In genomic region chr14:85079842-85080741, GRCh38 we compare ENCODE assay signal across 18 cellular contexts.
"Had no signal": no experiment of that assay in that cellular context is flagged by ENCODE, and none has a peak within 500 bp of the region (broad histone marks: within the 10 kb centered on the region; RNA-seq: fewer than 3 reads in every experiment).

No MANE protein-coding gene starts in this region.

- H3K9ac ChIP-seq: parathyroid adenoma had no signal

- ATAC-seq: activated CD8-positive, alpha-beta memory T cell treated with anti-CD3 and anti-CD28 coated beads, Interleukin-2, amount 10 ng/mL, durations not matched to agents 7 days and 5 days; lower lobe of right lung; stimulated activated effector memory CD8-positive, alpha-beta T cell treated with anti-CD3 and anti-CD28 coated beads, Interleukin-12 subunit alpha, Interleukin-12 subunit beta, amount 100 ng/mL, for 72 hours; T-cell; upper lobe of right lung had no signal

- H3K4me1 ChIP-seq: colonic mucosa, esophagus squamous epithelium, lower lobe of right lung, parathyroid adenoma, upper lobe of right lung had no signal

- H3K36me3 ChIP-seq: colonic mucosa, esophagus squamous epithelium, lower lobe of right lung, thoracic aorta, upper lobe of right lung had no signal

- H3K9me3 ChIP-seq: colonic mucosa, esophagus squamous epithelium, lower lobe of right lung, thoracic aorta, upper lobe of right lung had no signal

- H3K4me3 ChIP-seq: colonic mucosa, esophagus squamous epithelium, lower lobe of right lung, thoracic aorta, upper lobe of right lung had no signal

- H3K27ac ChIP-seq: colonic mucosa, esophagus squamous epithelium, lower lobe of right lung, parathyroid adenoma, thoracic aorta, upper lobe of right lung, VCaP had no signal

- H3K79me2 ChIP-seq: parathyroid adenoma had no signal

- H3K27me3 ChIP-seq: colonic mucosa, esophagus squamous epithelium, upper lobe of right lung had no signal

- H2AFZ ChIP-seq: parathyroid adenoma had no signal

- DNase-seq: activated CD4-positive, alpha-beta memory T cell treated with anti-CD3 and anti-CD28 coated beads for 36 hours; activated CD8-positive, alpha-beta memory T cell treated with anti-CD3 and anti-CD28 coated beads, Interleukin-2, amount 10 ng/mL, durations not matched to agents 7 days and 5 days; activated naive CD4-positive, alpha-beta T cell treated with anti-CD3 and anti-CD28 coated beads, Interleukin-2, amount 10 ng/mL, durations not matched to agents 7 days and 5 days; activated T-cell treated with anti-CD3 and anti-CD28 coated beads, Interleukin-2, amount 50 U/mL, for 1 hour; colonic mucosa; esophagus squamous epithelium; foreskin melanocyte; head of caudate nucleus; left cardiac atrium; lower lobe of right lung; stimulated activated CD4-positive, alpha-beta T cell treated with anti-CD3 and anti-CD28 coated beads, Interleukin-12 subunit alpha, Interleukin-12 subunit beta, amount 100 ng/mL, for 4 hours; T-cell; T-helper 9 cell; upper lobe of right lung had no signal
